Comparison of ENCODE assay signal across 29 cellular contexts in genomic region chr4:20616848-20617247, GRCh38.
"Had no signal": no experiment of that assay in that cellular context is flagged by ENCODE, and none has a peak within 500 bp of the region (broad histone marks: within the 10 kb centered on the region; RNA-seq: fewer than 3 reads in every experiment).

No MANE protein-coding gene starts in this region.

- H3K36me3 Mint-ChIP-seq: activated CD4-positive, alpha-beta memory T cell treated with anti-CD3 and anti-CD28 coated beads for 36 hours; activated naive CD4-positive, alpha-beta T cell treated with anti-CD3 and anti-CD28 coated beads, Interleukin-2, amount 10 ng/mL, durations not matched to agents 7 days and 5 days; activated naive CD8-positive, alpha-beta T cell treated with anti-CD3 and anti-CD28 coated beads for 36 hours; IgD-negative memory B cell; WTC11 had no signal

- H3K9me3 Mint-ChIP-seq: activated CD4-positive, alpha-beta memory T cell treated with anti-CD3 and anti-CD28 coated beads for 36 hours; activated CD4-positive, alpha-beta T cell treated with anti-CD3 and anti-CD28 coated beads, Interleukin-2, amount 10 ng/mL, durations not matched to agents 24 days and 14 days; activated naive CD4-positive, alpha-beta T cell treated with anti-CD3 and anti-CD28 coated beads, Interleukin-2, amount 10 ng/mL, durations not matched to agents 7 days and 5 days; activated naive CD8-positive, alpha-beta T cell treated with anti-CD3 and anti-CD28 coated beads for 36 hours; activated T-helper 2 cell treated with anti-CD3 and anti-CD28 coated beads, Interferon-gamma antibody, Interleukin-2, Interleukin-4, amounts not matched to agents 10 μg/mL and 5 μg/mL and 100 μg/mL, durations not matched to agents 14 hours and 24 hours and 36 hours; IgD-negative memory B cell; T-helper 1 cell treated with Interleukin-12 subunit alpha and Interleukin-12 subunit beta and Interleukin-4 antibody, amounts not matched to agents 30 μg/mL and 1 μg/mL, for 36 hours; WTC11 had no signal

- H3K9me3 ChIP-seq: SJSA1 had no signal

- H3K36me3 ChIP-seq: SJSA1 had no signal

- DNase-seq: activated CD4-positive, alpha-beta memory T cell treated with anti-CD3 and anti-CD28 coated beads for 36 hours; activated CD4-positive, alpha-beta T cell treated with anti-CD3 and anti-CD28 coated beads for 1 hour; activated CD4-positive, alpha-beta T cell treated with anti-CD3 and anti-CD28 coated beads, Interleukin-2, amount 10 ng/mL, durations not matched to agents 24 days and 14 days; activated CD8-positive, alpha-beta memory T cell treated with anti-CD3 and anti-CD28 coated beads for 24 hours; activated gamma-delta T cell treated with Interleukin-2 at 50 U/mL for 16 hours; activated naive CD4-positive, alpha-beta T cell treated with anti-CD3 and anti-CD28 coated beads, Interleukin-2, amount 10 ng/mL, durations not matched to agents 7 days and 5 days; activated naive CD8-positive, alpha-beta T cell treated with anti-CD3 and anti-CD28 coated beads for 36 hours; activated T-cell treated with anti-CD3 and anti-CD28 coated beads, Interleukin-2, amount 50 U/mL, for 48 hours; central memory CD4-positive, alpha-beta T cell; NCI-H1092; NCI-H1417 treated with DMSO at 0.1 percent for 48 hours; NCI-H1694 treated with DMSO at 0.1 percent for 48 hours; NCI-H2029 treated with DMSO at 0.1 percent for 48 hours; NCI-H345; NCI-H510A; NCI-H526 treated with DMSO at 0.1 percent for 48 hours; NCI-H82; OCI-M1; SHP77; SW 1271 had no signal

- H3K4me2 ChIP-seq: KMS-11 had no signal

- H3K4me1 Mint-ChIP-seq: activated CD4-positive, alpha-beta T cell treated with anti-CD3 and anti-CD28 coated beads, Interleukin-2, amount 10 ng/mL, durations not matched to agents 24 days and 14 days; activated naive CD8-positive, alpha-beta T cell treated with anti-CD3 and anti-CD28 coated beads for 36 hours; IgD-negative memory B cell had no signal

- H3K27me3 ChIP-seq: SJSA1 had no signal

- H3K27ac ChIP-seq: KMS-11, RWPE1, SJSA1 had no signal

- H3K4me3 Mint-ChIP-seq: activated CD4-positive, alpha-beta memory T cell treated with anti-CD3 and anti-CD28 coated beads for 36 hours; activated CD4-positive, alpha-beta T cell treated with anti-CD3 and anti-CD28 coated beads, Interleukin-2, amount 10 ng/mL, durations not matched to agents 24 days and 14 days; activated naive CD4-positive, alpha-beta T cell treated with anti-CD3 and anti-CD28 coated beads, Interleukin-2, amount 10 ng/mL, durations not matched to agents 7 days and 5 days; activated naive CD8-positive, alpha-beta T cell treated with anti-CD3 and anti-CD28 coated beads for 36 hours; IgD-negative memory B cell; T-helper 1 cell treated with Interleukin-12 subunit alpha and Interleukin-12 subunit beta and Interleukin-4 antibody, amounts not matched to agents 30 μg/mL and 1 μg/mL, for 36 hours; WTC11 had no signal

- H3K4me3 ChIP-seq: SJSA1 had no signal

- H3K27ac Mint-ChIP-seq: activated CD4-positive, alpha-beta memory T cell treated with anti-CD3 and anti-CD28 coated beads for 36 hours; activated CD4-positive, alpha-beta T cell treated with anti-CD3 and anti-CD28 coated beads, Interleukin-2, amount 10 ng/mL, durations not matched to agents 24 days and 14 days; activated naive CD4-positive, alpha-beta T cell treated with anti-CD3 and anti-CD28 coated beads, Interleukin-2, amount 10 ng/mL, durations not matched to agents 7 days and 5 days; activated naive CD8-positive, alpha-beta T cell treated with anti-CD3 and anti-CD28 coated beads for 36 hours; activated T-helper 2 cell treated with anti-CD3 and anti-CD28 coated beads, Interferon-gamma antibody, Interleukin-2, Interleukin-4, amounts not matched to agents 10 μg/mL and 5 μg/mL and 100 μg/mL, durations not matched to agents 14 hours and 24 hours and 36 hours; T-helper 1 cell treated with Interleukin-12 subunit alpha and Interleukin-12 subunit beta and Interleukin-4 antibody, amounts not matched to agents 30 μg/mL and 1 μg/mL, for 36 hours; WTC11 had no signal

- H3K27me3 Mint-ChIP-seq: activated CD4-positive, alpha-beta memory T cell treated with anti-CD3 and anti-CD28 coated beads for 36 hours; activated CD4-positive, alpha-beta T cell treated with anti-CD3 and anti-CD28 coated beads, Interleukin-2, amount 10 ng/mL, durations not matched to agents 24 days and 14 days; activated naive CD4-positive, alpha-beta T cell treated with anti-CD3 and anti-CD28 coated beads, Interleukin-2, amount 10 ng/mL, durations not matched to agents 7 days and 5 days; IgD-negative memory B cell had no signal

- ATAC-seq: Panc1, SK-N-SH treated with all-trans-retinoic acid at 6 μM for 48 hours, WTC11 had no signal

- H3K9ac ChIP-seq: KMS-11 had no signal
